23 cellular contexts compared by ENCODE assay signal in the genomic region with DNA sequence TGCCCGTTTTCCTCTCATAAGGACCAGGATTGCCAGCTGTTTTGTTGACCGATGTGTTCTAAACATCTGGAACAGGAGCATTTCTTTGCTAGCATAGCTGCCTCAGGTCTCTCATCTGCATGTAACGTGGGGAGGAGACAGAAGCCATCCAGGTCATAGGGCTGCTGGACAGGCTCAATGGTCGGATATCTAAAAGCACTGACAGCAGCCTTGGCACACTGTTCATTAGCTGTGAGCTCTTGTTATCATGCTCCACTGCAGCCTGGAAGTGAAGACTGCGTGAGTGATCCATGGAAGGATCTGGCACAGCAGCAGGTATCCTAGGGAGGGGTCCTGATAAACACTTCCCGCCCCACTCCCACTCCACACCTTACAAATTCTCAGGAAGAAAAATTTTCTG.
"Had no signal": no experiment of that assay in that cellular context is flagged by ENCODE, and none has a peak within 500 bp of the region (broad histone marks: within the 10 kb centered on the region; RNA-seq: fewer than 3 reads in every experiment).

No MANE protein-coding gene starts in this region.

- H3K27me3 ChIP-seq: brain microvascular endothelial cell, colonic mucosa, dorsolateral prefrontal cortex, testis had no signal

- H3K27ac ChIP-seq: brain microvascular endothelial cell, colonic mucosa, esophagus muscularis mucosa, lower lobe of right lung, testis, VCaP had no signal

- H3K4me1 ChIP-seq: colonic mucosa, lower lobe of right lung, testis had no signal

- H3K9me3 ChIP-seq: colonic mucosa, esophagus muscularis mucosa, lower lobe of right lung, mucosa of descending colon, testis had no signal

- H3K4me3 ChIP-seq: colonic mucosa, dorsolateral prefrontal cortex, esophagus muscularis mucosa, lower lobe of right lung, mucosa of descending colon, testis had no signal

- H3K4me1 Mint-ChIP-seq: neural crest cell had no signal

- H3K36me3 ChIP-seq: brain microvascular endothelial cell, colonic mucosa, esophagus muscularis mucosa, lower lobe of right lung had no signal

- H3K9me3 Mint-ChIP-seq: activated naive CD4-positive, alpha-beta T cell treated with anti-CD3 and anti-CD28 coated beads, Interleukin-2, amount 50 U/mL, for 72 hours; neural crest cell had no signal

- H3K36me3 Mint-ChIP-seq: activated naive CD4-positive, alpha-beta T cell treated with anti-CD3 and anti-CD28 coated beads, Interleukin-2, amount 50 U/mL, for 72 hours had no signal

- H3K27ac Mint-ChIP-seq: activated CD8-positive, alpha-beta T cell treated with anti-CD3 and anti-CD28 coated beads, Interleukin-2, amount 10 ng/mL, durations not matched to agents 7 days and 5 days had no signal

- H3K4me3 Mint-ChIP-seq: activated CD8-positive, alpha-beta T cell treated with anti-CD3 and anti-CD28 coated beads, Interleukin-2, amount 10 ng/mL, durations not matched to agents 7 days and 5 days; neural crest cell had no signal

- DNase-seq: activated CD4-positive, alpha-beta T cell treated with anti-CD3 and anti-CD28 coated beads, Interleukin-2, amount 50 U/mL, for 1 hour; activated CD4-positive, CD25-positive, alpha-beta regulatory T cell treated with anti-CD3 and anti-CD28 coated beads, Interleukin-2, amount 50 U/mL, for 72 hours; activated CD8-positive, alpha-beta T cell treated with anti-CD3 and anti-CD28 coated beads, Interleukin-2, amount 10 ng/mL, durations not matched to agents 7 days and 5 days; activated T-cell treated with anti-CD3 and anti-CD28 coated beads, Interleukin-2, amount 50 U/mL, for 1 hour; aorta; brain microvascular endothelial cell; colonic mucosa; dorsolateral prefrontal cortex; left colon; lower lobe of right lung; mesendoderm; mucosa of descending colon; occipital lobe; stimulated activated CD4-positive, alpha-beta T cell treated with anti-CD3 and anti-CD28 coated beads, Interleukin-2, amount 100 ng/mL, for 48 hours; stimulated activated naive CD4-positive, alpha-beta T cell; testis; trophoblast cell had no signal

- ATAC-seq: activated CD8-positive, alpha-beta T cell treated with anti-CD3 and anti-CD28 coated beads, Interleukin-2, amount 10 ng/mL, durations not matched to agents 7 days and 5 days; activated naive CD4-positive, alpha-beta T cell treated with anti-CD3 and anti-CD28 coated beads, Interleukin-2, amount 50 U/mL, for 72 hours; left colon; lower lobe of right lung; mucosa of descending colon had no signal

- FAIRE-seq: frontal cortex, keratinocyte had no signal
